In the genomic region with DNA sequence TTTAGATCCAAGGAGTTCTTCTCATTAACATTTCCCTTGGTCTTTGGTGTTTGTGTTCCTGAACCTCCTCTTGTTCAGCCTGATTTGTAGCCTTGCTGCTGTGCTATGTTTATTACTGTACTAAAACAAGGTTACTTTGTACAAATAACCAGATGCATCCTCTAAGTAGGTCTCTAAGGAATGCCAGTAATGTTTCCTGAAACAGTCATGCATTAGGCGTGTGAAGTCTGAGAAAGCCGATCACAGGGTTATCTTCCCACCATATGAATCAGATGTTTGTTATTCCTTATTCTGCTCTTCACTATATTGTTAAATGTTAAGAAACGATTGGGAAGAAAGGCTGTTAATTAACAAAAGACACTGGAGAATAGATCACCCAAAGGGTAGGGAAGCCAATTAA, we compare ENCODE assay signal across 16 cellular contexts.
DNase-seq lines count a peak whose midpoint lies in the region; TF ChIP-seq lines count a peak whose summit lies in the region.
"Had no signal": no experiment of that assay in that cellular context is flagged by ENCODE, and none has a peak within 500 bp of the region (broad histone marks: within the 10 kb centered on the region; RNA-seq: fewer than 3 reads in every experiment).

No MANE protein-coding gene starts in this region.

- TF ChIP-seq CTCF in retinal pigment epithelial cell (conservative IDR thresholded peaks at IDR 0.05; ENCODE audit: low read depth, low read length) (no peak), GM10248 (IDR thresholded peaks at IDR 0.05; ENCODE audit: control extremely low read depth, extremely low read depth, low read depth, missing control alignments) (no peak)

- H3K9me3 ChIP-seq in SJSA1 (replicated peaks) = no peaks in the 10 kb centered on the region
- H3K9me3 ChIP-seq: left lung had no signal

- H3K4me1 ChIP-seq in SJSA1 (replicated peaks) = peaks cover 19% of the 10 kb centered on the region
- H3K4me1 ChIP-seq: left lung had no signal

- POLR2A ChIA-PET in GM10248 (lab: Yijun Ruan, JAX) = no interaction called here

- H3K4me3 ChIP-seq in SJSA1 = no peak overlapping the region
- H3K4me3 ChIP-seq in retinal pigment epithelial cell (ENCODE audit: low read length) = no peak overlapping the region
- H3K4me3 ChIP-seq: cardiac muscle cell, left lung had no signal

- peak; percentile 2 for DNase-seq in GM03348 (ENCODE audit: low spot score)
- peak; percentile 43 to 81 for DNase-seq in SJSA1 (ENCODE audit: low read depth in 1 of 2, low spot score in 2 of 2)
- peak; percentile 39 for DNase-seq in fibroblast of gingiva (ENCODE audit: low read depth)
- DNase-seq in retinal pigment epithelial cell (ENCODE audit: low read depth) = peak; percentile 96
- DNase-seq in GM10248 (ENCODE audit: extremely low spot score) = no peak
- DNase-seq in GM19240 (ENCODE audit: insufficient read length, low spot score) = no peak
- DNase-seq in NCI-H2227 (lab: John Stamatoyannopoulos, UW; ENCODE audit: unreplicated experiment) = no peak
- DNase-seq in cortex of kidney (lab: John Stamatoyannopoulos, UW) = no peak
- DNase-seq: activated B cell treated with CpG ODN at 0.5 μM for 24 hours; DMS153; left lung; NCI-H446 treated with DMSO at 0.1 percent for 48 hours; nucleus accumbens; stimulated activated CD4-positive, alpha-beta T cell treated with anti-CD3 and anti-CD28 coated beads, Interleukin-1b, Interleukin-23, amount 100 ng/mL, for 48 hours; stimulated activated naive CD4-positive, alpha-beta T cell treated with Interleukin-2 at 50 U/mL for 16 hours had no signal

- no peaks in the 10 kb centered on the region for H3K27me3 ChIP-seq in SJSA1 (replicated peaks)
- H3K27me3 ChIP-seq: cardiac muscle cell, left lung had no signal

- peak overlapping the region; percentile 94 for H3K27ac ChIP-seq in SJSA1
- H3K27ac ChIP-seq: cardiac muscle cell, left lung had no signal

- CTCF ChIA-PET in GM10248 (lab: Yijun Ruan, JAX) = interaction anchor here (1.0 kb wide), 1 partner anchor 15 kb away, joined by 3 read pairs; no protein-coding TSS in a partner anchor

- no peaks in the 10 kb centered on the region for H3K36me3 ChIP-seq in SJSA1
- H3K36me3 ChIP-seq: cardiac muscle cell, left lung had no signal

Comparison
In these comparisons a context has a peak if more than half of its experiments do, and no peak if none do; other contexts are left out.
1. DNase-seq: peak in GM03348 (single experiment), SJSA1 (2 of 2), fibroblast of gingiva (single experiment) and retinal pigment epithelial cell (single experiment); none in GM10248 (single experiment), GM19240 (single experiment), NCI-H2227 (single experiment) and cortex of kidney (single experiment).